12 cellular contexts compared by ENCODE assay signal in genomic region chr18:9838144-9838877, GRCh38. TPM values are rescaled to one million over a fixed set of nuclear protein-coding genes. Genes with fewer than 3 reads are reported as not detected.
A peak's percentile ranks its signal among the peaks of the same experiment; 100 is the strongest.
DNase-seq lines count a peak whose midpoint lies in the region; ATAC-seq and TF ChIP-seq lines count a peak whose summit lies in the region.
"Had no signal": no experiment of that assay in that cellular context is flagged by ENCODE, and none has a peak within 500 bp of the region (broad histone marks: within the 10 kb centered on the region; RNA-seq: fewer than 3 reads in every experiment).

No MANE protein-coding gene starts in this region.

- H3K36me3 ChIP-seq in lower lobe of right lung = no peaks in the 10 kb centered on the region
- H3K36me3 ChIP-seq in naive thymus-derived CD4-positive, alpha-beta T cell (ENCODE audit: control insufficient read depth in 2 of 3, insufficient read depth in 3 of 3, low read length in 3 of 3) = no peaks in the 10 kb centered on the region

- H3K9me3 Mint-ChIP-seq in naive thymus-derived CD4-positive, alpha-beta T cell = no peaks in the 10 kb centered on the region
- H3K9me3 Mint-ChIP-seq: natural killer cell treated with Interleukin-12 subunit alpha and Interleukin-12 subunit beta and Interleukin-15 and Interleukin-18, amount 100 ng/mL, for 72 hours had no signal

- no peaks in the 10 kb centered on the region for H3K36me3 Mint-ChIP-seq in naive thymus-derived CD4-positive, alpha-beta T cell
- H3K36me3 Mint-ChIP-seq: natural killer cell treated with Interleukin-12 subunit alpha and Interleukin-12 subunit beta and Interleukin-15 and Interleukin-18, amount 100 ng/mL, for 72 hours had no signal

- H3K4me1 Mint-ChIP-seq in naive thymus-derived CD4-positive, alpha-beta T cell = no peaks in the 10 kb centered on the region

- TF ChIP-seq CTCF in lower lobe of right lung (IDR thresholded peaks at IDR 0.05) = no peak

- no peak overlapping the region for H3K4me3 ChIP-seq in lower lobe of right lung
- H3K4me3 ChIP-seq in naive thymus-derived CD4-positive, alpha-beta T cell (ENCODE audit: low read length) = no peak overlapping the region

- peaks cover 15% of the 10 kb centered on the region for H3K4me1 ChIP-seq in lower lobe of right lung
- H3K4me1 ChIP-seq in naive thymus-derived CD4-positive, alpha-beta T cell (ENCODE audit: control insufficient read depth in 2 of 2, insufficient read depth in 2 of 2, low read length in 2 of 2) = no peaks in the 10 kb centered on the region

- H3K27me3 Mint-ChIP-seq in naive thymus-derived CD4-positive, alpha-beta T cell = peaks cover 11 to 19% (median 12%) of the 10 kb centered on the region in 5 donors

- POLR2A ChIA-PET in HEK293T (lab: Yijun Ruan, JAX) = no interaction called here
- POLR2A ChIA-PET in naive thymus-derived CD4-positive, alpha-beta T cell (lab: Charles Lee) = no interaction called here

- no peaks in the 10 kb centered on the region for H3K27me3 ChIP-seq in lower lobe of right lung (ENCODE audit: low read depth)
- no peaks in the 10 kb centered on the region for H3K27me3 ChIP-seq in naive thymus-derived CD4-positive, alpha-beta T cell (ENCODE audit: control insufficient read depth in 2 of 2, insufficient read depth in 2 of 2, low read length in 2 of 2)

- intact Hi-C loops in lower lobe of right lung (cut with DNase I) = no loop called here
- intact Hi-C loops in naive thymus-derived CD4-positive, alpha-beta T cell (cut with micrococcal nuclease) = no loop called here

- H3K27ac Mint-ChIP-seq in naive thymus-derived CD4-positive, alpha-beta T cell = no peak overlapping the region
- H3K27ac Mint-ChIP-seq: activated CD8-positive, alpha-beta T cell treated with anti-CD3 and anti-CD28 coated beads, Interleukin-2, amount 10 ng/mL, durations not matched to agents 7 days and 5 days; natural killer cell treated with Interleukin-12 subunit alpha and Interleukin-12 subunit beta and Interleukin-15 and Interleukin-18, amount 100 ng/mL, for 72 hours had no signal

- peak; percentile 91 to 93 for ATAC-seq in lower lobe of right lung
- ATAC-seq in naive thymus-derived CD4-positive, alpha-beta T cell = no peak
- ATAC-seq: activated CD8-positive, alpha-beta T cell treated with anti-CD3 and anti-CD28 coated beads, Interleukin-2, amount 10 ng/mL, durations not matched to agents 7 days and 5 days had no signal

- H3K9me3 ChIP-seq in lower lobe of right lung = no peaks in the 10 kb centered on the region
- no peaks in the 10 kb centered on the region for H3K9me3 ChIP-seq in naive thymus-derived CD4-positive, alpha-beta T cell (ENCODE audit: control insufficient read depth in 2 of 3, low read length in 3 of 3)

- no peak overlapping the region for H3K4me3 Mint-ChIP-seq in naive thymus-derived CD4-positive, alpha-beta T cell
- H3K4me3 Mint-ChIP-seq: activated CD8-positive, alpha-beta T cell treated with anti-CD3 and anti-CD28 coated beads, Interleukin-2, amount 10 ng/mL, durations not matched to agents 7 days and 5 days; natural killer cell treated with Interleukin-12 subunit alpha and Interleukin-12 subunit beta and Interleukin-15 and Interleukin-18, amount 100 ng/mL, for 72 hours had no signal

- DNase-seq in A172 (ENCODE audit: low spot score) (peak; percentile 67), NCI-H1092 treated with DMSO at 0.1 percent for 48 hours (lab: John Stamatoyannopoulos, UW) (peak; percentile 60), caudate nucleus (lab: John Stamatoyannopoulos, UW) (no peak), lower lobe of right lung (peak; percentile 76), cerebellar nuclear complex (lab: John Stamatoyannopoulos, UW) (no peak), HEK293T (ENCODE audit: extremely low spot score) (no peak)
- DNase-seq in naive thymus-derived CD4-positive, alpha-beta T cell = no peak
- DNase-seq in central memory CD4-positive, alpha-beta T cell = no peak
- DNase-seq: activated CD8-positive, alpha-beta T cell treated with anti-CD3 and anti-CD28 coated beads, Interleukin-2, amount 10 ng/mL, durations not matched to agents 7 days and 5 days; effector CD8-positive, alpha-beta T cell had no signal

- CTCF ChIA-PET in HEK293T (lab: Yijun Ruan, JAX) = no interaction called here
- CTCF ChIA-PET in naive thymus-derived CD4-positive, alpha-beta T cell (lab: Charles Lee) = no interaction called here

- H3K27ac ChIP-seq in caudate nucleus (ENCODE audit: low read depth, low read length) (peak overlapping the region; percentile 52), lower lobe of right lung (peak overlapping the region; percentile 79)
- no peak overlapping the region for H3K27ac ChIP-seq in naive thymus-derived CD4-positive, alpha-beta T cell (ENCODE audit: low read depth, low read length)

TF ChIP-seq in HEK293T, 16 proteins besides CTCF, POLR2A, EP300 and RAD21:
- TF ChIP-seq FOXK2 (IDR thresholded peaks at IDR 0.05) (no peak), L3MBTL2 (conservative IDR thresholded peaks at IDR 0.05) (no peak), SUZ12 (IDR thresholded peaks at IDR 0.05) (no peak), FOXM1 (IDR thresholded peaks at IDR 0.05; ENCODE audit: borderline replicate concordance) (no peak), FOXA1 (IDR thresholded peaks at IDR 0.05) (no peak), BHLHE40 (IDR thresholded peaks at IDR 0.05; ENCODE audit: borderline replicate concordance) (no peak)

RNA-seq across cellular contexts. Expression of gene TXNDC2, which starts 47.5 kb away (rescaled TPM):
- total RNA-seq in A172 (2014; rRNA removed; shearing (Covaris generic)) = 0.05 and 0.26 TPM in 2 replicates
- total RNA-seq in lower lobe of right lung = 0.12 TPM
- under 1 TPM in 1 of 5 experiments, not detected in 4; 0.07 TPM for total RNA-seq in naive thymus-derived CD4-positive, alpha-beta T cell
- polyA plus RNA-seq in naive thymus-derived CD4-positive, alpha-beta T cell = not detected
- total RNA-seq: activated CD8-positive, alpha-beta T cell treated with anti-CD3 and anti-CD28 coated beads, Interleukin-2, amount 10 ng/mL, durations not matched to agents 7 days and 5 days; natural killer cell treated with Interleukin-12 subunit alpha and Interleukin-12 subunit beta and Interleukin-15 and Interleukin-18, amount 100 ng/mL, for 72 hours; OCI-LY7 had no signal

Comparison
In these comparisons a context has a peak if more than half of its experiments do, and no peak if none do; other contexts are left out.
1. DNase-seq: peak in A172 (single experiment), NCI-H1092 treated with DMSO at 0.1 percent for 48 hours (single experiment) and lower lobe of right lung (single experiment); none in caudate nucleus (0 of 61), cerebellar nuclear complex (0 of 2), HEK293T (single experiment), naive thymus-derived CD4-positive, alpha-beta T cell (0 of 9) and central memory CD4-positive, alpha-beta T cell (single experiment).